In genomic region chr11:13288375-13289029, GRCh38 we compare ENCODE assay signal across 11 cellular contexts. TPM values are rescaled to one million over a fixed set of nuclear protein-coding genes. Genes with fewer than 3 reads are reported as not detected.
A peak's percentile ranks its signal among the peaks of the same experiment; 100 is the strongest.
DNase-seq lines count a peak whose midpoint lies in the region; ATAC-seq and TF ChIP-seq lines count a peak whose summit lies in the region.
"Had no signal": no experiment of that assay in that cellular context is flagged by ENCODE, and none has a peak within 500 bp of the region (broad histone marks: within the 10 kb centered on the region; RNA-seq: fewer than 3 reads in every experiment).

No MANE protein-coding gene starts in this region.

- peak overlapping the region; percentile 6 for H3K4me3 ChIP-seq in osteoblast (ENCODE audit: insufficient read depth, low read length)
- H3K4me3 ChIP-seq in mucosa of descending colon = no peak overlapping the region
- H3K4me3 ChIP-seq in left ventricle myocardium inferior = no peak overlapping the region

- ATAC-seq in HG02678 (IDR thresholded peaks at IDR 0.05; ENCODE audit: unreplicated experiment) (peak; percentile 59), mucosa of descending colon (no peak)

- TF ChIP-seq CTCF in osteoblast (IDR thresholded peaks at IDR 0.05; ENCODE audit: extremely low read depth, low read depth, low read length) (no peak), mucosa of descending colon (IDR thresholded peaks at IDR 0.05) (no peak), left ventricle myocardium inferior (IDR thresholded peaks at IDR 0.05; ENCODE audit: borderline replicate concordance) (no peak)

- intact Hi-C loops in mucosa of descending colon (cut with DNase I, micrococcal nuclease) (no loop called here), left ventricle myocardium inferior (cut with micrococcal nuclease) (no loop called here)

- DNase-seq in NCI-H1417 (lab: John Stamatoyannopoulos, UW) (peak in 2 of 3 experiments; percentile 25 to 80), NCI-H1417 treated with DMSO at 0.1 percent for 48 hours (lab: John Stamatoyannopoulos, UW) (no peak), osteoblast (ENCODE audit: insufficient read length, low spot score, missing footprints) (peak; percentile 85), mucosa of descending colon (no peak), left ventricle myocardium inferior (no peak), putamen (ENCODE audit: low spot score) (no peak)
- DNase-seq: 8988T; activated CD4-positive, alpha-beta T cell treated with anti-CD3 and anti-CD28 coated beads for 48 hours; NCI-H2081 had no signal

- H3K4me1 Mint-ChIP-seq in activated naive CD8-positive, alpha-beta T cell (ENCODE audit: low read depth) = peaks cover 83% of the 10 kb centered on the region

- H3K27me3 ChIP-seq in osteoblast (ENCODE audit: insufficient read depth, low read length) = no peaks in the 10 kb centered on the region
- no peaks in the 10 kb centered on the region for H3K27me3 ChIP-seq in left ventricle myocardium inferior (ENCODE audit: low read depth)

- H3K4me3 Mint-ChIP-seq in activated naive CD8-positive, alpha-beta T cell = peak overlapping the region; percentile 49

- peaks cover 8% of the 10 kb centered on the region for H3K36me3 Mint-ChIP-seq in activated naive CD8-positive, alpha-beta T cell

- H3K9me3 ChIP-seq in osteoblast (ENCODE audit: low read depth, low read length) (no peaks in the 10 kb centered on the region), mucosa of descending colon (no peaks in the 10 kb centered on the region), left ventricle myocardium inferior (replicated peaks) (no peaks in the 10 kb centered on the region)

- peaks cover 44% of the 10 kb centered on the region for H3K79me2 ChIP-seq in osteoblast (ENCODE audit: insufficient read depth, low read length)

- peak overlapping the region; percentile 45 for H3K4me2 ChIP-seq in osteoblast (ENCODE audit: insufficient read depth, low read length)

- no peaks in the 10 kb centered on the region for H3K27me3 Mint-ChIP-seq in activated naive CD8-positive, alpha-beta T cell

- peak overlapping the region; percentile 89 for H3K27ac Mint-ChIP-seq in activated naive CD8-positive, alpha-beta T cell

- H3K27ac ChIP-seq in osteoblast (ENCODE audit: low read depth, low read length) (peak overlapping the region; percentile 13), left ventricle myocardium inferior (replicated peaks) (no peak overlapping the region)

- H3K4me1 ChIP-seq in osteoblast (ENCODE audit: insufficient read depth, low read length) = peaks cover 17% of the 10 kb centered on the region
- H3K4me1 ChIP-seq in mucosa of descending colon (ENCODE audit: low read depth) = peaks cover 12% of the 10 kb centered on the region
- H3K4me1 ChIP-seq in left ventricle myocardium inferior = peaks cover 38% of the 10 kb centered on the region

- H3K36me3 ChIP-seq in osteoblast (ENCODE audit: insufficient read depth, low read length) = no peaks in the 10 kb centered on the region
- no peaks in the 10 kb centered on the region for H3K36me3 ChIP-seq in mucosa of descending colon (ENCODE audit: low read depth)
- no peaks in the 10 kb centered on the region for H3K36me3 ChIP-seq in left ventricle myocardium inferior

- H4K20me1 ChIP-seq in osteoblast (ENCODE audit: insufficient read depth, low read length) = peaks cover 37% of the 10 kb centered on the region

- H3K9me3 Mint-ChIP-seq in activated naive CD8-positive, alpha-beta T cell (ENCODE audit: low read depth) = no peaks in the 10 kb centered on the region

- no peak overlapping the region for H2AFZ ChIP-seq in osteoblast (ENCODE audit: low read length)

RNA-seq across cellular contexts. Expression of gene BMAL1, which starts 10.9 kb away (rescaled TPM):
- total RNA-seq in osteoblast = 8.5 and 13.0 TPM in 2 replicates
- total RNA-seq in mucosa of descending colon = 10 to 100 TPM; 26.6 to 40.1 (median 29.8) TPM
- total RNA-seq in left ventricle myocardium inferior = 7.1 TPM

Comparison
In these comparisons a context has a peak if more than half of its experiments do, and no peak if none do; other contexts are left out.
1. DNase-seq: peak in NCI-H1417 (2 of 3) and osteoblast (single experiment); none in NCI-H1417 treated with DMSO at 0.1 percent for 48 hours (single experiment), mucosa of descending colon (0 of 3), left ventricle myocardium inferior (single experiment) and putamen (single experiment).